In genomic region chr7:100044719-100045118, GRCh38 we compare ENCODE assay signal across 1 cellular context.
A peak's percentile ranks its signal among the peaks of the same experiment; 100 is the strongest.
TF ChIP-seq lines count a peak whose summit lies in the region.

No MANE protein-coding gene starts in this region.

TF ChIP-seq in HepG2, 621 proteins besides CTCF, POLR2A, EP300 and RAD21:
- TF ChIP-seq ZMAT5 (CRISPR knock-in tag; IDR thresholded peaks at IDR 0.05; ENCODE audit: borderline replicate concordance, low read depth) (no peak), NFAT5 (CRISPR knock-in tag; IDR thresholded peaks at IDR 0.05) (no peak), ZMYM3 (CRISPR knock-in tag; IDR thresholded peaks at IDR 0.05) (no peak), ZNF674 (CRISPR knock-in tag; IDR thresholded peaks at IDR 0.05; ENCODE audit: low read depth) (no peak), KDM1A (CRISPR knock-in tag; IDR thresholded peaks at IDR 0.05) (no peak), FOXK1 (CRISPR knock-in tag; IDR thresholded peaks at IDR 0.05; ENCODE audit: borderline replicate concordance, low read depth) (no peak), FOXO1 (CRISPR knock-in tag; IDR thresholded peaks at IDR 0.05) (no peak), ZBTB33 (CRISPR knock-in tag; IDR thresholded peaks at IDR 0.05) (peak; percentile 71), ZNF414 (CRISPR knock-in tag; IDR thresholded peaks at IDR 0.05) (no peak), NFE2L1 (CRISPR knock-in tag; IDR thresholded peaks at IDR 0.05; ENCODE audit: borderline replicate concordance) (no peak), SMC3 (IDR thresholded peaks at IDR 0.05; ENCODE audit: low read length) (peak; percentile 43; the same call in 1 of the 2 replicates), HINFP (CRISPR knock-in tag; IDR thresholded peaks at IDR 0.05; ENCODE audit: low read depth) (no peak), REPIN1 (CRISPR knock-in tag; IDR thresholded peaks at IDR 0.05; ENCODE audit: borderline replicate concordance, low read depth) (no peak), SIX4 (CRISPR knock-in tag; IDR thresholded peaks at IDR 0.05) (no peak), ZNF484 (CRISPR knock-in tag; IDR thresholded peaks at IDR 0.05; ENCODE audit: borderline replicate concordance, low read depth) (no peak), KDM2A (CRISPR knock-in tag; IDR thresholded peaks at IDR 0.05; ENCODE audit: borderline replicate concordance, low read depth) (no peak), STAG1 (CRISPR knock-in tag; IDR thresholded peaks at IDR 0.05) (peak; percentile 58), RBM39 (IDR thresholded peaks at IDR 0.05; ENCODE audit: low read depth, low read length, poor library complexity, severe bottlenecking) (no peak), THAP8 (CRISPR knock-in tag; IDR thresholded peaks at IDR 0.05; ENCODE audit: borderline replicate concordance) (no peak)
TF ChIP-seq in HepG2: peak in this region for 3.
